Comparison of ENCODE assay signal across 8 cellular contexts in genomic region chr2:238107525-238108422, GRCh38. TPM values are rescaled to one million over a fixed set of nuclear protein-coding genes. Genes with fewer than 3 reads are reported as not detected.
DNase-seq lines count a peak whose midpoint lies in the region; ATAC-seq and TF ChIP-seq lines count a peak whose summit lies in the region.

No MANE protein-coding gene starts in this region.

- WGBS in gastroesophageal sphincter (ENCODE audit: low coverage in 1 of 2), 2 donors = 80 to 96% methylated on average over 8 to 11 of the region's 28 CpGs

- H3K27ac ChIP-seq in OCI-LY3 (ENCODE audit: low read length) = no peak overlapping the region
- H3K27ac ChIP-seq in naive thymus-derived CD4-positive, alpha-beta T cell (ENCODE audit: low read depth, low read length) = no peak overlapping the region
- no peak overlapping the region for H3K27ac ChIP-seq in gastroesophageal sphincter

- CTCF ChIA-PET in naive thymus-derived CD4-positive, alpha-beta T cell (lab: Charles Lee) = no interaction called here

- intact Hi-C loops in naive thymus-derived CD4-positive, alpha-beta T cell (cut with micrococcal nuclease) = no loop called here

- peaks cover 0 to 15% (median 4%) of the 10 kb centered on the region in 11 donors for H3K9me3 Mint-ChIP-seq in naive thymus-derived CD4-positive, alpha-beta T cell

- H2AFZ ChIP-seq in OCI-LY3 (ENCODE audit: low read depth, low read length) = peak overlapping the region; percentile 74; the same call in 1 of the 2 replicates

- no peaks in the 10 kb centered on the region for H3K79me2 ChIP-seq in OCI-LY3 (ENCODE audit: low read length)

- peak overlapping the region in 1 of 9 donors; percentile 33 for H3K27ac Mint-ChIP-seq in naive thymus-derived CD4-positive, alpha-beta T cell

- no peak for TF ChIP-seq CTCF in OCI-LY3 (IDR thresholded peaks at IDR 0.05; ENCODE audit: low read depth, low read length)
- no peak for TF ChIP-seq CTCF in gastroesophageal sphincter (IDR thresholded peaks at IDR 0.05)

- peaks cover 30% of the 10 kb centered on the region for H3K4me1 ChIP-seq in OCI-LY3 (ENCODE audit: low read length)
- H3K4me1 ChIP-seq in naive thymus-derived CD4-positive, alpha-beta T cell (ENCODE audit: control insufficient read depth in 2 of 2, insufficient read depth in 2 of 2, low read length in 2 of 2) = no peaks in the 10 kb centered on the region
- H3K4me1 ChIP-seq in gastroesophageal sphincter = no peaks in the 10 kb centered on the region

- H3K4me3 Mint-ChIP-seq in naive thymus-derived CD4-positive, alpha-beta T cell = no peak overlapping the region

- H3K36me3 ChIP-seq in H7 (replicated peaks; ENCODE audit: control insufficient read depth, insufficient read depth, low read length) (no peaks in the 10 kb centered on the region), OCI-LY3 (replicated peaks; ENCODE audit: low read depth, low read length) (no peaks in the 10 kb centered on the region), gastroesophageal sphincter (no peaks in the 10 kb centered on the region)
- no peaks in the 10 kb centered on the region for H3K36me3 ChIP-seq in naive thymus-derived CD4-positive, alpha-beta T cell (ENCODE audit: control insufficient read depth in 2 of 3, insufficient read depth in 3 of 3, low read length in 3 of 3)

- H3K4me2 ChIP-seq in OCI-LY3 (ENCODE audit: low read length) = peak overlapping the region; percentile 100

- TF ChIP-seq POLR2A in gastroesophageal sphincter (IDR thresholded peaks at IDR 0.05) = no peak

- H3K4me3 ChIP-seq in H7 (ENCODE audit: insufficient read depth, low read depth, low read length) = no peak overlapping the region
- peak overlapping the region; percentile 78 for H3K4me3 ChIP-seq in OCI-LY3 (ENCODE audit: low read length)
- H3K4me3 ChIP-seq in naive thymus-derived CD4-positive, alpha-beta T cell (ENCODE audit: low read length) = no peak overlapping the region
- no peak overlapping the region for H3K4me3 ChIP-seq in gastroesophageal sphincter

- H3K9me3 ChIP-seq in OCI-LY3 (ENCODE audit: insufficient read depth, low read length) = no peaks in the 10 kb centered on the region; the same call in 1 of the 2 replicates
- peaks cover 0 to 3% (median 0%) of the 10 kb centered on the region in 3 experiments for H3K9me3 ChIP-seq in naive thymus-derived CD4-positive, alpha-beta T cell (ENCODE audit: control insufficient read depth in 2 of 3, low read length in 3 of 3)
- peaks cover 0 to 7% (median 0%) of the 10 kb centered on the region in 3 donors for H3K9me3 ChIP-seq in gastroesophageal sphincter

- H3K27me3 ChIP-seq in H7 (ENCODE audit: control insufficient read depth, insufficient read depth, low read length) = no peaks in the 10 kb centered on the region
- H3K27me3 ChIP-seq in OCI-LY3 (ENCODE audit: low read depth, low read length) = no peaks in the 10 kb centered on the region
- H3K27me3 ChIP-seq in naive thymus-derived CD4-positive, alpha-beta T cell (ENCODE audit: control insufficient read depth in 2 of 2, insufficient read depth in 2 of 2, low read length in 2 of 2) = no peaks in the 10 kb centered on the region
- H3K27me3 ChIP-seq in gastroesophageal sphincter = peaks cover 8% of the 10 kb centered on the region

- H3K4me1 Mint-ChIP-seq in naive thymus-derived CD4-positive, alpha-beta T cell = peaks cover 0 to 18% (median 7%) of the 10 kb centered on the region in 7 donors

- H3K9ac ChIP-seq in OCI-LY3 (ENCODE audit: low read length) = peak overlapping the region; percentile 73

- H4K20me1 ChIP-seq in OCI-LY3 (ENCODE audit: insufficient read depth, low read length) = no peaks in the 10 kb centered on the region

- no peak for TF ChIP-seq EP300 in gastroesophageal sphincter (IDR thresholded peaks at IDR 0.05)

- POLR2A ChIA-PET in naive thymus-derived CD4-positive, alpha-beta T cell (lab: Charles Lee) = no interaction called here

- peaks cover 0 to 3% (median 2%) of the 10 kb centered on the region in 5 donors for H3K36me3 Mint-ChIP-seq in naive thymus-derived CD4-positive, alpha-beta T cell

- ATAC-seq in GM18517 (IDR thresholded peaks at IDR 0.05; ENCODE audit: unreplicated experiment) = peak; percentile 89
- ATAC-seq in naive thymus-derived CD4-positive, alpha-beta T cell = peak; percentile 71
- no peak for ATAC-seq in gastroesophageal sphincter

- DNase-seq in H7 (peak; percentile 72), H4 (ENCODE audit: low spot score) (no peak), ureter (ENCODE audit: low spot score) (no peak)
- DNase-seq in naive thymus-derived CD4-positive, alpha-beta T cell = peak in 1 of 9 donors; percentile 3
- DNase-seq in activated naive CD4-positive, alpha-beta T cell (lab: John Stamatoyannopoulos, UW) = no peak

- H3K27me3 Mint-ChIP-seq in naive thymus-derived CD4-positive, alpha-beta T cell = no peaks in the 10 kb centered on the region

RNA-seq across cellular contexts. Expression of gene ESPNL, which starts 7.6 kb away (rescaled TPM):
- 0.81 and 1.5 TPM in 2 replicates for total RNA-seq in H7 (2014; rRNA removed; shearing (Covaris generic))
- under 1 TPM in 4 of 5 experiments, not detected in 1; 0.07 to 0.35 (median 0.31) TPM for total RNA-seq in naive thymus-derived CD4-positive, alpha-beta T cell
- not detected for polyA plus RNA-seq in naive thymus-derived CD4-positive, alpha-beta T cell
- not detected in 2 replicates for total RNA-seq in H4 (2014; rRNA removed; shearing (Covaris generic))
- 1 to 10 TPM in 1 of 4 donors, under 1 TPM in 2, not detected in 1; 0.12 to 3.4 (median 0.31) TPM for total RNA-seq in gastroesophageal sphincter
- 2.4 TPM for total RNA-seq in ureter

RNA-seq across cellular contexts. Expression of gene KLHL30, which starts 30.7 kb away (rescaled TPM):
- 0.04 and 0.10 TPM in 2 replicates for total RNA-seq in H7 (2014; rRNA removed; shearing (Covaris generic))
- total RNA-seq in naive thymus-derived CD4-positive, alpha-beta T cell = not detected
- not detected for polyA plus RNA-seq in naive thymus-derived CD4-positive, alpha-beta T cell
- not detected in 2 replicates for total RNA-seq in H4 (2014; rRNA removed; shearing (Covaris generic))
- total RNA-seq in gastroesophageal sphincter (1 to 10 TPM; 1.3 to 8.1 (median 3.7) TPM), ureter (2.2 TPM)

RNA-seq across cellular contexts. Expression of gene SCLY, which starts 47.0 kb away (rescaled TPM):
- 50.6 and 53.0 TPM in 2 replicates for total RNA-seq in H7 (2014; rRNA removed; shearing (Covaris generic))
- 10 to 100 TPM; 16.1 to 47.3 (median 29.1) TPM for total RNA-seq in naive thymus-derived CD4-positive, alpha-beta T cell
- polyA plus RNA-seq in naive thymus-derived CD4-positive, alpha-beta T cell = 10 to 100 TPM; 12.2 to 14.1 TPM
- 19.6 and 20.5 TPM in 2 replicates for total RNA-seq in H4 (2014; rRNA removed; shearing (Covaris generic))
- total RNA-seq in gastroesophageal sphincter (10 to 100 TPM; 14.2 to 23.2 (median 16.5) TPM), ureter (21.6 TPM)

RNA-seq across cellular contexts. Expression of gene ERFE, which starts 51.0 kb away (rescaled TPM):
- total RNA-seq in H7 (2014; rRNA removed; shearing (Covaris generic)) = 8.8 and 11.2 TPM in 2 replicates
- under 1 TPM in 2 of 5 experiments, not detected in 3; 0.29 to 0.31 TPM for total RNA-seq in naive thymus-derived CD4-positive, alpha-beta T cell
- polyA plus RNA-seq in naive thymus-derived CD4-positive, alpha-beta T cell = not detected
- total RNA-seq in H4 (2014; rRNA removed; shearing (Covaris generic)) = 4.3 and 6.2 TPM in 2 replicates
- under 1 TPM in 3 of 4 donors, not detected in 1; 0.35 to 0.94 (median 0.74) TPM for total RNA-seq in gastroesophageal sphincter
- 1.8 TPM for total RNA-seq in ureter
